In genomic region chr10:98748298-98748697, GRCh38 we compare ENCODE assay signal across 9 cellular contexts.
A peak's percentile ranks its signal among the peaks of the same experiment; 100 is the strongest.
DNase-seq lines count a peak whose midpoint lies in the region; ATAC-seq and TF ChIP-seq lines count a peak whose summit lies in the region.
"Had no signal": no experiment of that assay in that cellular context is flagged by ENCODE, and none has a peak within 500 bp of the region (broad histone marks: within the 10 kb centered on the region; RNA-seq: fewer than 3 reads in every experiment).

No MANE protein-coding gene starts in this region.

- TF ChIP-seq CTCF in brain (conservative IDR thresholded peaks at IDR 0.05) (peak; percentile 16 to 37), parathyroid adenoma (IDR thresholded peaks at IDR 0.05) (peak; percentile 22)

- H3K9me3 Mint-ChIP-seq in brain, result peaks cover 3 to 9% (median 7%) of the 10 kb centered on the region in 5 experiments
- peaks cover 5 to 7% (median 5%) of the 10 kb centered on the region in 3 donors for H3K9me3 Mint-ChIP-seq in T-cell

- H3K4me1 ChIP-seq in parathyroid adenoma, result no peaks in the 10 kb centered on the region

- H3K79me2 ChIP-seq in parathyroid adenoma, result no peaks in the 10 kb centered on the region

- no peak overlapping the region for H3K27ac Mint-ChIP-seq in brain
- H3K27ac Mint-ChIP-seq in T-cell, result no peak overlapping the region

- no peak overlapping the region for H2AFZ ChIP-seq in parathyroid adenoma

- no peaks in the 10 kb centered on the region for H3K9me3 ChIP-seq in parathyroid adenoma (ENCODE audit: control insufficient read depth, low read length)
- H3K9me3 ChIP-seq: neutrophil had no signal

- peak; percentile 0 for DNase-seq in NCI-H2029 (lab: John Stamatoyannopoulos, UW)
- no peak for DNase-seq in NCI-H2029 treated with DMSO at 0.1 percent for 48 hours (lab: John Stamatoyannopoulos, UW)
- peak; percentile 1 for DNase-seq in LHCN-M2 (ENCODE audit: low read depth)
- no peak for DNase-seq in UCSD-AML1 (lab: John Stamatoyannopoulos, UW; ENCODE audit: unreplicated experiment)
- DNase-seq in T-cell, result no peak
- DNase-seq in middle frontal gyrus (ENCODE audit: extremely low spot score, low spot score), result no peak

- POLR2A ChIA-PET in T-cell (lab: Charles Lee), result no interaction called here

- CTCF ChIA-PET in T-cell (lab: Charles Lee), result interaction anchor here in 1 of 2 donors (0.6 to 0.8 kb wide), 2 partner anchors 160 to 1022 kb away, joined by 3 to 6 read pairs; no protein-coding TSS in a partner anchor

- ATAC-seq in T-cell (replicated peaks in 1 of 4), result no peak

- no peak overlapping the region for H3K27ac ChIP-seq in parathyroid adenoma
- H3K27ac ChIP-seq: neutrophil had no signal

- H3K27me3 Mint-ChIP-seq in brain, result no peaks in the 10 kb centered on the region
- H3K27me3 Mint-ChIP-seq in T-cell, result peaks cover 0 to 6% of the 10 kb centered on the region in 2 donors

- no peaks in the 10 kb centered on the region for H3K27me3 ChIP-seq in parathyroid adenoma (ENCODE audit: control insufficient read depth, insufficient read depth, low read length)
- H3K27me3 ChIP-seq: neutrophil had no signal

- H3K36me3 ChIP-seq in parathyroid adenoma (ENCODE audit: control insufficient read depth, insufficient read depth, low read length), result no peaks in the 10 kb centered on the region
- H3K36me3 ChIP-seq: neutrophil had no signal

- H3K4me1 Mint-ChIP-seq in brain (no peaks in the 10 kb centered on the region), T-cell (no peaks in the 10 kb centered on the region)

- H3K36me3 Mint-ChIP-seq in brain (no peaks in the 10 kb centered on the region), T-cell (no peaks in the 10 kb centered on the region)

- H3K9ac ChIP-seq in parathyroid adenoma, result no peak overlapping the region

- no peak overlapping the region for H3K4me3 ChIP-seq in parathyroid adenoma (ENCODE audit: low read depth, low read length)

- H3K4me2 ChIP-seq in parathyroid adenoma (ENCODE audit: low read length), result no peak overlapping the region

- H3K4me3 Mint-ChIP-seq in brain, result no peak overlapping the region
- H3K4me3 Mint-ChIP-seq in T-cell, result no peak overlapping the region

Comparison
In these comparisons a context has a peak if more than half of its experiments do, and no peak if none do; other contexts are left out.
1. DNase-seq: peak in NCI-H2029 (single experiment) and LHCN-M2 (single experiment); none in NCI-H2029 treated with DMSO at 0.1 percent for 48 hours (single experiment), UCSD-AML1 (single experiment), T-cell (0 of 34) and middle frontal gyrus (single experiment).